Comparison of ENCODE assay signal across 9 cellular contexts in genomic region chr16:85610059-85610445, GRCh38. TPM values are rescaled to one million over a fixed set of nuclear protein-coding genes. Genes with fewer than 3 reads are reported as not detected.
DNase-seq lines count a peak whose midpoint lies in the region; ATAC-seq and TF ChIP-seq lines count a peak whose summit lies in the region.
"Had no signal": no experiment of that assay in that cellular context is flagged by ENCODE, and none has a peak within 500 bp of the region (broad histone marks: within the 10 kb centered on the region; RNA-seq: fewer than 3 reads in every experiment).

No MANE protein-coding gene starts in this region.

- H3K4me1 Mint-ChIP-seq in GM23338, result peaks cover 47% of the 10 kb centered on the region
- peaks cover 44% of the 10 kb centered on the region for H3K4me1 Mint-ChIP-seq in activated CD8-positive, alpha-beta T cell treated with anti-CD3 and anti-CD28 coated beads for 36 hours (ENCODE audit: low read depth)

- H3K27ac ChIP-seq in AG04450 (ENCODE audit: low read depth, low read length) (peak overlapping the region; percentile 52), GM23338 (ENCODE audit: low read depth) (no peak overlapping the region), mucosa of rectum (ENCODE audit: low read depth in 2 of 2, low read length in 2 of 2) (peak overlapping the region; percentile 59 to 93), left lung (peak overlapping the region in 1 of 2 donors; percentile 89)

- H4K20me1 ChIP-seq in GM23338 (replicated peaks; ENCODE audit: insufficient read depth), result no peaks in the 10 kb centered on the region

- ATAC-seq in GM23338, result no peak
- ATAC-seq in activated CD8-positive, alpha-beta T cell treated with anti-CD3 and anti-CD28 coated beads for 36 hours, result no peak
- ATAC-seq in left lung, result no peak
- no peak for ATAC-seq in GM19328 (IDR thresholded peaks at IDR 0.05; ENCODE audit: unreplicated experiment)

- peaks cover 20% of the 10 kb centered on the region for H3K27me3 Mint-ChIP-seq in GM23338 (ENCODE audit: insufficient read depth, low read depth, poor library complexity)
- H3K27me3 Mint-ChIP-seq in activated CD8-positive, alpha-beta T cell treated with anti-CD3 and anti-CD28 coated beads for 36 hours, result no peaks in the 10 kb centered on the region
- H3K27me3 Mint-ChIP-seq: stimulated activated naive CD8-positive, alpha-beta T cell treated with anti-CD3 and anti-CD28 coated beads, Interleukin-15, Interleukin-2, amounts not matched to agents 100 ng/mL and 50 ng/mL, for 24 hours had no signal

- no peak for DNase-seq in AG04450 (ENCODE audit: low read depth, low spot score)
- no peak for DNase-seq in GM23338 (ENCODE audit: low spot score)
- peak; percentile 36 for DNase-seq in activated CD8-positive, alpha-beta T cell treated with anti-CD3 and anti-CD28 coated beads for 36 hours
- no peak for DNase-seq in globus pallidus (ENCODE audit: low spot score)
- no peak for DNase-seq in left lung
- no peak for DNase-seq in NCI-H774 (lab: John Stamatoyannopoulos, UW)

- POLR2A ChIA-PET in AG04450 (lab: Yijun Ruan, JAX), result no interaction called here
- POLR2A ChIA-PET in activated CD8-positive, alpha-beta T cell treated with anti-CD3 and anti-CD28 coated beads for 36 hours (lab: Charles Lee), result interaction anchor here (0.9 to 2.1 kb wide), 5 partner anchors 28 to 190 kb away, joined by 3 to 12 read pairs (median 3); no protein-coding TSS in a partner anchor

- no peaks in the 10 kb centered on the region; the same call in 2 of the 3 replicates for H3K36me3 Mint-ChIP-seq in GM23338 (ENCODE audit: low read depth)
- H3K36me3 Mint-ChIP-seq in activated CD8-positive, alpha-beta T cell treated with anti-CD3 and anti-CD28 coated beads for 36 hours (ENCODE audit: low read depth), result no peaks in the 10 kb centered on the region

- no peaks in the 10 kb centered on the region for H3K36me3 ChIP-seq in GM23338 (ENCODE audit: insufficient read depth)
- no peaks in the 10 kb centered on the region for H3K36me3 ChIP-seq in mucosa of rectum (ENCODE audit: control insufficient read depth in 2 of 2, insufficient read depth in 2 of 2, low read length in 2 of 2)
- no peaks in the 10 kb centered on the region for H3K36me3 ChIP-seq in left lung

- H3K9ac ChIP-seq in mucosa of rectum (ENCODE audit: low read depth in 1 of 2, low read length in 2 of 2), result peak overlapping the region in 1 of 2 donors; percentile 35

- H3K4me1 ChIP-seq in GM23338 (ENCODE audit: insufficient read depth), result peaks cover 51% of the 10 kb centered on the region
- peaks cover 50 to 58% of the 10 kb centered on the region in 2 donors for H3K4me1 ChIP-seq in mucosa of rectum (ENCODE audit: control insufficient read depth in 2 of 2, insufficient read depth in 2 of 2, low read length in 2 of 2)
- peaks cover 50 to 89% of the 10 kb centered on the region in 2 donors for H3K4me1 ChIP-seq in left lung

- H3K4me2 ChIP-seq in GM23338, result peak overlapping the region; percentile 78

- no peaks in the 10 kb centered on the region for H3K9me2 ChIP-seq in GM23338 (ENCODE audit: insufficient read depth)

- CTCF ChIA-PET in AG04450 (lab: Charles Lee), result interaction anchor here (0.6 to 2.9 kb wide), 17 partner anchors 28 to 495 kb away, joined by 3 to 20 read pairs (median 5); no protein-coding TSS in a partner anchor
- CTCF ChIA-PET in activated CD8-positive, alpha-beta T cell treated with anti-CD3 and anti-CD28 coated beads for 36 hours (lab: Charles Lee), result interaction anchor here (0.7 to 5.0 kb wide), 37 partner anchors 10 to 647 kb away, joined by 3 to 46 read pairs (median 4); no protein-coding TSS in a partner anchor

- H3K4me3 Mint-ChIP-seq in GM23338, result peak overlapping the region; percentile 68
- peak overlapping the region; percentile 9 for H3K4me3 Mint-ChIP-seq in activated CD8-positive, alpha-beta T cell treated with anti-CD3 and anti-CD28 coated beads for 36 hours

- H3K4me3 ChIP-seq in AG04450 (ENCODE audit: low read depth, low read length) (no peak overlapping the region), GM23338 (peak overlapping the region; percentile 42; the same call in 1 of the 2 replicates), mucosa of rectum (ENCODE audit: low read length in 2 of 2) (no peak overlapping the region), left lung (no peak overlapping the region)

- TF ChIP-seq CTCF in AG04450 (IDR thresholded peaks at IDR 0.05; ENCODE audit: low read depth, low read length) (no peak), GM23338 (conservative IDR thresholded peaks at IDR 0.05; ENCODE audit: low read depth in 2 of 2) (no peak), left lung (IDR thresholded peaks at IDR 0.05) (no peak)
- no peak for TF ChIP-seq CTCF in activated CD8-positive, alpha-beta T cell treated with anti-CD3 and anti-CD28 coated beads for 36 hours (IDR thresholded peaks at IDR 0.05)

- peaks cover 20% of the 10 kb centered on the region; the same call in 1 of the 2 replicates for H3F3A ChIP-seq in GM23338 (replicated peaks; ENCODE audit: low read depth)

- H3K9me3 ChIP-seq in AG04450 (ENCODE audit: control insufficient read depth, insufficient read depth, low read length), result no peaks in the 10 kb centered on the region; the same call in 1 of the 2 replicates
- H3K9me3 ChIP-seq in mucosa of rectum (ENCODE audit: control insufficient read depth in 2 of 2, low read length in 2 of 2), result no peaks in the 10 kb centered on the region
- H3K9me3 ChIP-seq in left lung, result no peaks in the 10 kb centered on the region

- no peaks in the 10 kb centered on the region for H3K9me3 Mint-ChIP-seq in GM23338
- no peaks in the 10 kb centered on the region for H3K9me3 Mint-ChIP-seq in activated CD8-positive, alpha-beta T cell treated with anti-CD3 and anti-CD28 coated beads for 36 hours
- H3K9me3 Mint-ChIP-seq: stimulated activated naive CD8-positive, alpha-beta T cell treated with anti-CD3 and anti-CD28 coated beads, Interleukin-15, Interleukin-2, amounts not matched to agents 100 ng/mL and 50 ng/mL, for 24 hours had no signal

- H3K79me2 ChIP-seq in GM23338 (replicated peaks; ENCODE audit: insufficient read depth), result peaks cover 45% of the 10 kb centered on the region

- H3K27me3 ChIP-seq in AG04450 (ENCODE audit: control insufficient read depth, insufficient read depth, low read length), result no peaks in the 10 kb centered on the region
- peaks cover 7% of the 10 kb centered on the region; the same call in 1 of the 2 replicates for H3K27me3 ChIP-seq in GM23338 (ENCODE audit: insufficient read depth)
- H3K27me3 ChIP-seq in mucosa of rectum (ENCODE audit: control insufficient read depth in 2 of 2, insufficient read depth in 2 of 2, low read length in 2 of 2), result no peaks in the 10 kb centered on the region
- no peaks in the 10 kb centered on the region for H3K27me3 ChIP-seq in left lung

- intact Hi-C loops in activated CD8-positive, alpha-beta T cell treated with anti-CD3 and anti-CD28 coated beads for 36 hours (cut with micrococcal nuclease), result loop anchor here (5.0 kb wide), 1 partner anchor 188 kb away; no protein-coding TSS in a partner anchor
- intact Hi-C loops in left lung (cut with DNase I), result loop anchor here in 1 of 2 donors (10.0 kb wide), 1 partner anchor 55 kb away; no protein-coding TSS in a partner anchor

- H2AFZ ChIP-seq in GM23338, result no peak overlapping the region

- no peak overlapping the region; the same call in 1 of the 2 replicates for H3K27ac Mint-ChIP-seq in GM23338
- no peak overlapping the region for H3K27ac Mint-ChIP-seq in activated CD8-positive, alpha-beta T cell treated with anti-CD3 and anti-CD28 coated beads for 36 hours

TF ChIP-seq in GM23338, 12 proteins besides CTCF, POLR2A, EP300 and RAD21:
- TF ChIP-seq JUNB (IDR thresholded peaks at IDR 0.05; ENCODE audit: unreplicated experiment) (no peak), REST (IDR thresholded peaks at IDR 0.05; ENCODE audit: unreplicated experiment) (no peak)

RNA-seq across cellular contexts. Expression of gene GSE1, which starts 3.1 kb away (rescaled TPM):
- polyA plus RNA-seq in AG04450 (2011; rRNA removed) (18.2 and 21.0 TPM in 2 replicates), GM23338 (2016; fragmentation: Nextera tagmentation; extraction: Ambion mirVana) (32.4 and 34.0 TPM in 2 replicates)
- 23.7 and 24.1 TPM in 2 replicates for polyA minus RNA-seq in AG04450 (2011; rRNA and poly(A)+ RNA removed)
- total RNA-seq in GM23338 (2014; rRNA removed; shearing (Covaris generic)), result 118 and 135 TPM in 2 replicates
- total RNA-seq in activated CD8-positive, alpha-beta T cell treated with anti-CD3 and anti-CD28 coated beads for 36 hours, result 10 to 100 TPM; 33.6 to 34.5 TPM
- total RNA-seq in left lung, result 10 to 100 TPM; 84.8 to 93.0 TPM
